In genomic region chr20:9508696-9509178, GRCh38 we compare ENCODE assay signal across 29 cellular contexts. TPM values are rescaled to one million over a fixed set of nuclear protein-coding genes. Genes with fewer than 3 reads are reported as not detected.
A peak's percentile ranks its signal among the peaks of the same experiment; 100 is the strongest.
DNase-seq lines count a peak whose midpoint lies in the region; ATAC-seq and TF ChIP-seq lines count a peak whose summit lies in the region.
"Had no signal": no experiment of that assay in that cellular context is flagged by ENCODE, and none has a peak within 500 bp of the region (broad histone marks: within the 10 kb centered on the region; RNA-seq: fewer than 3 reads in every experiment).

No MANE protein-coding gene starts in this region.

- H3K4me3 Mint-ChIP-seq in GM23338 (peak overlapping the region; percentile 53; the same call in 2 of the 3 replicates), neural progenitor cell (no peak overlapping the region)
- H3K4me3 Mint-ChIP-seq: activated CD4-positive, alpha-beta T cell treated with anti-CD3 and anti-CD28 coated beads, Interleukin-2, amount 10 ng/mL, durations not matched to agents 7 days and 5 days; activated naive CD4-positive, alpha-beta T cell treated with anti-CD3 and anti-CD28 coated beads for 36 hours; mesothelial cell of epicardium; naive thymus-derived CD4-positive, alpha-beta T cell had no signal

- H3K9me2 ChIP-seq in GM23338 (ENCODE audit: insufficient read depth) (no peaks in the 10 kb centered on the region), hepatocyte (replicated peaks; ENCODE audit: insufficient read depth) (no peaks in the 10 kb centered on the region)

- H3K27ac Mint-ChIP-seq in GM23338 (no peak overlapping the region), neural progenitor cell (no peak overlapping the region)
- H3K27ac Mint-ChIP-seq: activated CD4-positive, alpha-beta T cell treated with anti-CD3 and anti-CD28 coated beads, Interleukin-2, amount 10 ng/mL, durations not matched to agents 7 days and 5 days; activated naive CD4-positive, alpha-beta T cell treated with anti-CD3 and anti-CD28 coated beads for 36 hours; mesothelial cell of epicardium; naive thymus-derived CD4-positive, alpha-beta T cell had no signal

- peak overlapping the region; percentile 86 for H3K4me2 ChIP-seq in GM23338
- H3K4me2 ChIP-seq in hepatocyte = peak overlapping the region; percentile 49
- peak overlapping the region; percentile 58 for H3K4me2 ChIP-seq in neural progenitor cell

- ATAC-seq in GM23338 (peak; percentile 33), Right ventricle myocardium superior (ENCODE audit: poor library complexity) (no peak)
- ATAC-seq: heart left ventricle; naive thymus-derived CD4-positive, alpha-beta T cell; upper lobe of right lung had no signal

- H3K36me3 ChIP-seq in GM23338 (ENCODE audit: insufficient read depth) (no peaks in the 10 kb centered on the region), NT2/D1 (ENCODE audit: insufficient read depth, insufficient read length, low read length) (no peaks in the 10 kb centered on the region), hepatocyte (replicated peaks; ENCODE audit: insufficient read depth, low read depth) (no peaks in the 10 kb centered on the region), neural progenitor cell (no peaks in the 10 kb centered on the region)
- H3K36me3 ChIP-seq: adrenal gland, BE2C, brain microvascular endothelial cell, heart left ventricle, left ventricle myocardium inferior, ovary, upper lobe of right lung, WERI-Rb-1 had no signal

- H3K9me3 Mint-ChIP-seq in GM23338 (no peaks in the 10 kb centered on the region), neural progenitor cell (peaks cover 15% of the 10 kb centered on the region)
- H3K9me3 Mint-ChIP-seq: activated CD4-positive, alpha-beta T cell treated with anti-CD3 and anti-CD28 coated beads, Interleukin-2, amount 10 ng/mL, durations not matched to agents 7 days and 5 days; activated naive CD4-positive, alpha-beta T cell treated with anti-CD3 and anti-CD28 coated beads for 36 hours; mesothelial cell of epicardium had no signal

- H3K36me3 Mint-ChIP-seq in GM23338 (ENCODE audit: low read depth) (no peaks in the 10 kb centered on the region), neural progenitor cell (no peaks in the 10 kb centered on the region)
- H3K36me3 Mint-ChIP-seq: mesothelial cell of epicardium; naive thymus-derived CD4-positive, alpha-beta T cell had no signal

- DNase-seq in GM23338 (ENCODE audit: low spot score) (peak; percentile 66), NT2/D1 (ENCODE audit: low read depth, low spot score) (no peak), hepatocyte (ENCODE audit: low spot score) (no peak), neural progenitor cell (ENCODE audit: low spot score) (peak; percentile 37), anterior cingulate cortex (lab: John Stamatoyannopoulos, UW) (no peak), NCI-H187 treated with DMSO at 0.1 percent for 48 hours (lab: John Stamatoyannopoulos, UW) (no peak), Right ventricle myocardium superior (no peak)
- DNase-seq in activated T-cell treated with anti-CD3 and anti-CD28 coated beads, Interleukin-2, amount 50 U/mL, for 48 hours = no peak
- DNase-seq: activated CD4-positive, alpha-beta T cell treated with anti-CD3 and anti-CD28 coated beads, Interleukin-2, amount 10 ng/mL, durations not matched to agents 7 days and 5 days; activated naive CD4-positive, alpha-beta T cell treated with anti-CD3 and anti-CD28 coated beads for 36 hours; adrenal gland; BE2C; brain microvascular endothelial cell; heart left ventricle; Karpas-422; left ventricle myocardium inferior; naive thymus-derived CD4-positive, alpha-beta T cell; NCI-H1694; NCI-H2171 treated with DMSO at 0.1 percent for 48 hours; NCI-H510A treated with DMSO at 0.1 percent for 48 hours; ovary; SHP77; stimulated activated CD4-positive, alpha-beta T cell treated with anti-CD3 and anti-CD28 coated beads, Interleukin-2, amount 100 ng/mL, for 48 hours; upper lobe of right lung; WERI-Rb-1 had no signal

- H3F3A ChIP-seq in GM23338 (replicated peaks; ENCODE audit: low read depth) (no peaks in the 10 kb centered on the region; the same call in 1 of the 2 replicates), neural progenitor cell (ENCODE audit: low read depth) (peaks cover 1% of the 10 kb centered on the region)

- H3K4me1 ChIP-seq in GM23338 (ENCODE audit: insufficient read depth) (peaks cover 55% of the 10 kb centered on the region), NT2/D1 (ENCODE audit: insufficient read depth, insufficient read length) (no peaks in the 10 kb centered on the region), hepatocyte (ENCODE audit: insufficient read depth) (no peaks in the 10 kb centered on the region), neural progenitor cell (peaks cover 5% of the 10 kb centered on the region)
- H3K4me1 ChIP-seq: adrenal gland had no signal

- H4K20me1 ChIP-seq in GM23338 (replicated peaks; ENCODE audit: insufficient read depth) (0 out of 2 replicates have a peak, but pooled peaks cover 3% of the 10 kb centered on the region), hepatocyte (ENCODE audit: insufficient read depth, poor library complexity, severe bottlenecking) (no peaks in the 10 kb centered on the region), neural progenitor cell (ENCODE audit: low read depth) (no peaks in the 10 kb centered on the region)

- H3K27me3 Mint-ChIP-seq in GM23338 (ENCODE audit: insufficient read depth, low read depth, poor library complexity) (peaks cover 47% of the 10 kb centered on the region), neural progenitor cell (ENCODE audit: insufficient read depth, low read depth) (peaks cover 29% of the 10 kb centered on the region)

- H3K9ac ChIP-seq in NT2/D1 (ENCODE audit: insufficient read length, low read depth) (no peak overlapping the region), neural progenitor cell (no peak overlapping the region)

- intact Hi-C loops in Right ventricle myocardium superior (cut with DNase I) = no loop called here

- TF ChIP-seq CTCF in GM23338 (conservative IDR thresholded peaks at IDR 0.05; ENCODE audit: low read depth in 2 of 2) (no peak), hepatocyte (IDR thresholded peaks at IDR 0.05; ENCODE audit: poor library complexity) (no peak), neural progenitor cell (IDR thresholded peaks at IDR 0.05) (no peak)

- H2AFZ ChIP-seq in GM23338 = peak overlapping the region; percentile 94
- no peak overlapping the region for H2AFZ ChIP-seq in hepatocyte
- H2AFZ ChIP-seq in neural progenitor cell (replicated peaks) = peak overlapping the region; percentile 40

- WGBS in hepatocyte (ENCODE audit: low lambda C conversion rate, missing lambda C conversion rate) = 8% methylated on average over 28 of the region's 30 CpGs

- no peaks in the 10 kb centered on the region for H3K79me2 ChIP-seq in GM23338 (replicated peaks; ENCODE audit: insufficient read depth)
- no peaks in the 10 kb centered on the region for H3K79me2 ChIP-seq in hepatocyte
- H3K79me2 ChIP-seq in neural progenitor cell (ENCODE audit: low read depth) = no peaks in the 10 kb centered on the region

- H3K9me3 ChIP-seq in NT2/D1 (ENCODE audit: insufficient read depth, low read length) (no peaks in the 10 kb centered on the region), hepatocyte (ENCODE audit: low read depth) (no peaks in the 10 kb centered on the region), neural progenitor cell (ENCODE audit: low read depth) (no peaks in the 10 kb centered on the region)
- H3K9me3 ChIP-seq: adrenal gland, BE2C, heart left ventricle, left ventricle myocardium inferior, ovary, upper lobe of right lung had no signal

- peak overlapping the region; percentile 52 for H3K4me3 ChIP-seq in GM23338
- peak overlapping the region; percentile 2 for H3K4me3 ChIP-seq in NT2/D1 (ENCODE audit: insufficient read length, low read depth)
- H3K4me3 ChIP-seq in hepatocyte = no peak overlapping the region
- peak overlapping the region; percentile 22 for H3K4me3 ChIP-seq in neural progenitor cell
- H3K4me3 ChIP-seq: adrenal gland, heart left ventricle, left ventricle myocardium inferior, ovary, upper lobe of right lung had no signal

- H3K27me3 ChIP-seq in GM23338 (ENCODE audit: insufficient read depth) = peaks cover 97% of the 10 kb centered on the region
- peaks cover 89% of the 10 kb centered on the region for H3K27me3 ChIP-seq in NT2/D1 (ENCODE audit: insufficient read depth, insufficient read length)
- peaks cover 98% of the 10 kb centered on the region for H3K27me3 ChIP-seq in hepatocyte
- H3K27me3 ChIP-seq in neural progenitor cell = peaks cover 99% of the 10 kb centered on the region
- H3K27me3 ChIP-seq: BE2C, ovary had no signal

- H3K4me1 Mint-ChIP-seq in GM23338 = peaks cover 16% of the 10 kb centered on the region
- H3K4me1 Mint-ChIP-seq in neural progenitor cell = peaks cover 1% of the 10 kb centered on the region
- H3K4me1 Mint-ChIP-seq: activated CD4-positive, alpha-beta T cell treated with anti-CD3 and anti-CD28 coated beads, Interleukin-2, amount 10 ng/mL, durations not matched to agents 7 days and 5 days had no signal

- H3K27ac ChIP-seq in GM23338 (ENCODE audit: low read depth) (no peak overlapping the region), hepatocyte (no peak overlapping the region), neural progenitor cell (no peak overlapping the region)
- H3K27ac ChIP-seq: adrenal gland, brain microvascular endothelial cell, epithelial cell of prostate, heart left ventricle, left ventricle myocardium inferior, ovary, upper lobe of right lung, WERI-Rb-1 had no signal

TF ChIP-seq in GM23338, 12 proteins besides CTCF, POLR2A, EP300 and RAD21 (continues in another document):
- no peak for TF ChIP-seq ETS1 (IDR thresholded peaks at IDR 0.05)
- TF ChIP-seq ZNF114 (CRISPR knock-in tag; IDR thresholded peaks at IDR 0.05) = no peak

RNA-seq across cellular contexts. Expression of gene LAMP5, which starts 5.7 kb away (rescaled TPM):
- 0.21 and 0.62 TPM in 2 replicates for total RNA-seq in GM23338 (2014; rRNA removed; shearing (Covaris generic))
- polyA plus RNA-seq in GM23338 (2016; fragmentation: Nextera tagmentation; extraction: Ambion mirVana) = 0.10 and 0.29 TPM in 2 replicates
- 0.12 and 0.47 TPM in 2 replicates for total RNA-seq in hepatocyte
- polyA plus RNA-seq in hepatocyte = not detected in 2 replicates
- total RNA-seq in neural progenitor cell (ENCODE audit: low replicate concordance) = 2.6 and 3.2 TPM in 2 replicates
- not detected for total RNA-seq in Right ventricle myocardium superior
- total RNA-seq: A673; activated CD4-positive, alpha-beta T cell treated with anti-CD3 and anti-CD28 coated beads, Interleukin-2, amount 10 ng/mL, durations not matched to agents 7 days and 5 days; activated naive CD4-positive, alpha-beta T cell treated with anti-CD3 and anti-CD28 coated beads for 36 hours; G401; left ventricle myocardium inferior had no signal
- polyA plus RNA-seq: naive thymus-derived CD4-positive, alpha-beta T cell had no signal

Comparison
In these comparisons a context has a peak if more than half of its experiments do, and no peak if none do; other contexts are left out.
1. DNase-seq: peak in GM23338 (single experiment) and neural progenitor cell (single experiment); none in NT2/D1 (single experiment), hepatocyte (single experiment), anterior cingulate cortex (0 of 58), NCI-H187 treated with DMSO at 0.1 percent for 48 hours (single experiment), activated T-cell treated with anti-CD3 and anti-CD28 coated beads, Interleukin-2, amount 50 U/mL, for 48 hours (0 of 2) and Right ventricle myocardium superior (single experiment).
2. Peak in every context shown above with its lines, with median percentiles within 50 percentile points of each other: H3K4me2 ChIP-seq.